1 cellular context compared by ENCODE assay signal in the genomic region with DNA sequence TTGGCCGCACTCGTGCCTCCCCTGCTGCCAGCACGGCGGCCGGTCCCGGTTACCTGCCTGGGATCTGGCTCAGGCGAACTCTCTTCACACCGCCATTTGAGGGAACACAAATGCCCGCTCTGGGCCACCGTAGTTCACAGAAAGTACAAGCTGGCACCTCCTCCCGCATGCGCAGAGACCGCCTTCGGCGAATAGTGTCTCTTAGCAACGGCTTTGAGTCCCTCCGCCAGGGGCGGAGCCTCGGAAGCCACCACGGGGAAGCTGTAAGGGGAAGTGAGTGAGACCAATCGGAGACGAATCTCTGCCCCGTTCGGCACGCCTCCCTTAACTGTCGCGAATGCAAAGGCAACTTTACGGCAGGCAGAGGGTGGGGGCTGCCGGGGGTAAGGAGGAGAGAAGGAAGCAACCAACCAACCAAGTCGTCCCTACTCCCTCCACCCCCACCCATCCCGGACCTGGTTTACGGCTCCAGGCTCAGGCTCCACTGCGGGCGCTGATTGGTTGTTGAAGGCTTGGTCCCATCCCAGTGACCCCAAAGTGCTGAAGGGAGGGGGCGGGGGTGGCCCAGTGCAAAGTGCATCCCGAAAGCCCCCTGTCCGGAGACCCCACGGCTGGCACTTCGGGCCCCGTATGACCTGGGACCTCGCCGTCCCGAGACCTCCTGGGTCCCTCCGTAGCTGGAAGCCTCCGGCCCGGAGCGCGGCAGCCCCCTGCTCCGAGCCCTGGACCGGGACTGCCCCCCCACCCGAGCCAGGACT.
A peak's percentile ranks its signal among the peaks of the same experiment; 100 is the strongest.
TF ChIP-seq lines count a peak whose summit lies in the region.

TSS of gene ASB7 (plus strand) at position 526 of the 758 bp plus-strand sequence. CDS start 9,628 bp downstream, outside the sequence.
A gene with protein sequence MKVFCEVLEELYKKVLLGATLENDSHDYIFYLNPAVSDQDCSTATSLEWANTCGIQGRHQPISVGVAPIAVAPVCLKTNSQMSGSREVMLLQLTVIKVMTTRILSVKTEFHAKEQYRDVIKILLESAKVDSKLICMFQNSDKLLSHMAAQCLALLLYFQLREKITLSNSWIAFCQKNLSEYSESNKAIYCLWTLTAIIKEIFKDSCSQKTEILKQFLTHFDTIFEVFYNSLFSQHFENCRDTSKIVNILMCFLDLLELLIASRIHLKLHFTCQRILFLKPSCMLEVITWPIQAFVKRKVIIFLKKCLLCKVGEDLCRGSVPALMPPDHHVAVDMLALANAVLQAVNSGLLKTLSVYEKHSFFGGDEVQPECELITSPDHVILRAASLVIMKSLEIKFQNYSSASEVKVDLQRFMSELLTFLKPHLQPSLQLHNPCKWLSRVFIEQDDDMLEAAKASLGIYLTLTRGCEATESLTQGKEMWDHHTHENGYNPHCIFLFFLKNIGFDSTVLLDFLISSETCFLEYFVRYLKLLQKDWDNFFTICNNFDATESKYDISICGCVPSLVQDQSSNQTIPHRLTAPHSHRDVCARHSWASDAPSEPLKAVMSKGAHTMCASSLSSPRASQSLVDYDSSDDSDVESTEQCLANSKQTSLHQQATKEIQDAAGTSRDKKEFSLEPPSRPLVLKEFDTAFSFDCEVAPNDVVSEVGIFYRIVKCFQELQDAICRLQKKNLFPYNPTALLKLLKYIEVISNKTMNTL (minus strand): TSS at position 121 of the 758 bp plus-strand sequence. CDS start 21,342 bp downstream, outside the sequence.

TF ChIP-seq in A549, 52 proteins besides CTCF, POLR2A, EP300 and RAD21:
- TF ChIP-seq, protein P1, sequence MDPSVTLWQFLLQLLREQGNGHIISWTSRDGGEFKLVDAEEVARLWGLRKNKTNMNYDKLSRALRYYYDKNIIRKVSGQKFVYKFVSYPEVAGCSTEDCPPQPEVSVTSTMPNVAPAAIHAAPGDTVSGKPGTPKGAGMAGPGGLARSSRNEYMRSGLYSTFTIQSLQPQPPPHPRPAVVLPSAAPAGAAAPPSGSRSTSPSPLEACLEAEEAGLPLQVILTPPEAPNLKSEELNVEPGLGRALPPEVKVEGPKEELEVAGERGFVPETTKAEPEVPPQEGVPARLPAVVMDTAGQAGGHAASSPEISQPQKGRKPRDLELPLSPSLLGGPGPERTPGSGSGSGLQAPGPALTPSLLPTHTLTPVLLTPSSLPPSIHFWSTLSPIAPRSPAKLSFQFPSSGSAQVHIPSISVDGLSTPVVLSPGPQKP (IDR thresholded peaks at IDR 0.05; ENCODE audit: low read depth, low read length): no peak
- TF ChIP-seq BHLHE40 (IDR thresholded peaks at IDR 0.05; ENCODE audit: low read depth, low read length): no peak
- no peak for TF ChIP-seq HEYL (CRISPR knock-in tag; IDR thresholded peaks at IDR 0.05)
- TF ChIP-seq, protein P2, sequence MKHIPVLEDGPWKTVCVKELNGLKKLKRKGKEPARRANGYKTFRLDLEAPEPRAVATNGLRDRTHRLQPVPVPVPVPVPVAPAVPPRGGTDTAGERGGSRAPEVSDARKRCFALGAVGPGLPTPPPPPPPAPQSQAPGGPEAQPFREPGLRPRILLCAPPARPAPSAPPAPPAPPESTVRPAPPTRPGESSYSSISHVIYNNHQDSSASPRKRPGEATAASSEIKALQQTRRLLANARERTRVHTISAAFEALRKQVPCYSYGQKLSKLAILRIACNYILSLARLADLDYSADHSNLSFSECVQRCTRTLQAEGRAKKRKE (CRISPR knock-in tag; IDR thresholded peaks at IDR 0.05; ENCODE audit: low read depth): no peak
- TF ChIP-seq KDM5A (IDR thresholded peaks at IDR 0.05): peak; percentile 73; the same call in 1 of the 2 replicates
- peak; percentile 50; the same call in 1 of the 2 replicates for TF ChIP-seq PHF8 (IDR thresholded peaks at IDR 0.05; ENCODE audit: borderline replicate concordance, low read depth)
- peak; percentile 98; the same call in 1 of the 2 replicates for TF ChIP-seq MAZ (IDR thresholded peaks at IDR 0.05; ENCODE audit: borderline replicate concordance, low read depth, low read length)
- TF ChIP-seq SREBF2 (IDR thresholded peaks at IDR 0.05): no peak
- TF ChIP-seq MAFK (IDR thresholded peaks at IDR 0.05; ENCODE audit: partially characterized antibody): peak; percentile 73
- peak; percentile 32; the same call in 1 of the 2 replicates for TF ChIP-seq RFX5 (IDR thresholded peaks at IDR 0.05)
- TF ChIP-seq HOXB5 (CRISPR knock-in tag; IDR thresholded peaks at IDR 0.05): no peak
- TF ChIP-seq ESRRA (IDR thresholded peaks at IDR 0.05; ENCODE audit: borderline replicate concordance, low read length): no peak
- TF ChIP-seq, protein P3, sequence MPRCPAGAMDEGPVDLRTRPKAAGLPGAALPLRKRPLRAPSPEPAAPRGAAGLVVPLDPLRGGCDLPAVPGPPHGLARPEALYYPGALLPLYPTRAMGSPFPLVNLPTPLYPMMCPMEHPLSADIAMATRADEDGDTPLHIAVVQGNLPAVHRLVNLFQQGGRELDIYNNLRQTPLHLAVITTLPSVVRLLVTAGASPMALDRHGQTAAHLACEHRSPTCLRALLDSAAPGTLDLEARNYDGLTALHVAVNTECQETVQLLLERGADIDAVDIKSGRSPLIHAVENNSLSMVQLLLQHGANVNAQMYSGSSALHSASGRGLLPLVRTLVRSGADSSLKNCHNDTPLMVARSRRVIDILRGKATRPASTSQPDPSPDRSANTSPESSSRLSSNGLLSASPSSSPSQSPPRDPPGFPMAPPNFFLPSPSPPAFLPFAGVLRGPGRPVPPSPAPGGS (IDR thresholded peaks at IDR 0.05): peak; percentile 54; the same call in 1 of the 3 replicates
- TF ChIP-seq RARB (CRISPR knock-in tag; IDR thresholded peaks at IDR 0.05): no peak
- no peak for TF ChIP-seq HES2 (IDR thresholded peaks at IDR 0.05)
- peak; percentile 60; the same call in 1 of the 2 replicates for TF ChIP-seq GATA3 (IDR thresholded peaks at IDR 0.05; ENCODE audit: borderline replicate concordance)
- TF ChIP-seq TP53 (CRISPR knock-in tag; IDR thresholded peaks at IDR 0.05): no peak
- no peak for TF ChIP-seq NPAS2 (CRISPR knock-in tag; IDR thresholded peaks at IDR 0.05; ENCODE audit: borderline replicate concordance)
- TF ChIP-seq FOSL2 (IDR thresholded peaks at IDR 0.05): no peak
- TF ChIP-seq FOSL2 (CRISPR knock-in tag; IDR thresholded peaks at IDR 0.05): no peak
- TF ChIP-seq ZSCAN20 (CRISPR knock-in tag; IDR thresholded peaks at IDR 0.05): no peak
- no peak for TF ChIP-seq RCOR1 (IDR thresholded peaks at IDR 0.05; ENCODE audit: low read depth, low read length)
- TF ChIP-seq HDAC2 (IDR thresholded peaks at IDR 0.05): no peak
- TF ChIP-seq REST (IDR thresholded peaks at IDR 0.05): no peak
- peak; percentile 26 to 71; a peak in 2 of 5 replicates for TF ChIP-seq JUN (IDR thresholded peaks at IDR 0.05)
- TF ChIP-seq CHD2 (IDR thresholded peaks at IDR 0.05; ENCODE audit: low read length, partially characterized antibody): no peak
- peak; percentile 35; the same call in 1 of the 2 replicates for TF ChIP-seq PBX3 (IDR thresholded peaks at IDR 0.05)
- TF ChIP-seq HOXB13 (CRISPR knock-in tag; IDR thresholded peaks at IDR 0.05; ENCODE audit: low read depth): no peak
- no peak for TF ChIP-seq EHF (CRISPR knock-in tag; IDR thresholded peaks at IDR 0.05)
- no peak for TF ChIP-seq CBX8 (IDR thresholded peaks at IDR 0.05)
- peak; percentile 66 for TF ChIP-seq MAX (IDR thresholded peaks at IDR 0.05)
- TF ChIP-seq MYC (IDR thresholded peaks at IDR 0.05; ENCODE audit: borderline replicate concordance, low read length): no peak; the same call in 1 of the 2 replicates
- TF ChIP-seq ZNF302 (CRISPR knock-in tag; IDR thresholded peaks at IDR 0.05): no peak
- no peak for TF ChIP-seq JUNB (IDR thresholded peaks at IDR 0.05)
- TF ChIP-seq FOSB (CRISPR knock-in tag; IDR thresholded peaks at IDR 0.05): no peak
- TF ChIP-seq POLR2AphosphoS2 (conservative IDR thresholded peaks at IDR 0.05; ENCODE audit: low read length): no peak
- TF ChIP-seq HOXA7 (CRISPR knock-in tag; IDR thresholded peaks at IDR 0.05): no peak
- TF ChIP-seq CHD4 (IDR thresholded peaks at IDR 0.05; ENCODE audit: borderline replicate concordance): no peak
- TF ChIP-seq CEBPB (IDR thresholded peaks at IDR 0.05): no peak
- peak; percentile 40; the same call in 1 of the 2 replicates for TF ChIP-seq E2F6 (IDR thresholded peaks at IDR 0.05; ENCODE audit: borderline replicate concordance, low read depth)
- no peak for TF ChIP-seq NFE2L2 (conservative IDR thresholded peaks at IDR 0.05; ENCODE audit: low read length)
- no peak for TF ChIP-seq KDM1A (IDR thresholded peaks at IDR 0.05; ENCODE audit: low read depth)
- no peak for TF ChIP-seq CBX2 (IDR thresholded peaks at IDR 0.05; ENCODE audit: borderline replicate concordance, low read depth)
- no peak for TF ChIP-seq RNF2 (IDR thresholded peaks at IDR 0.05; ENCODE audit: borderline replicate concordance, low read depth)
